Comparison of ENCODE assay signal across 1 cellular context in genomic region chrX:65601126-65601525, GRCh38.
TF ChIP-seq lines count a peak whose summit lies in the region.

No MANE protein-coding gene starts in this region.

TF ChIP-seq in GM23338, 12 proteins besides CTCF, POLR2A, EP300 and RAD21:
- TF ChIP-seq JUNB (IDR thresholded peaks at IDR 0.05; ENCODE audit: unreplicated experiment) (no peak), REST (IDR thresholded peaks at IDR 0.05; ENCODE audit: unreplicated experiment) (no peak), EZH2 (IDR thresholded peaks at IDR 0.05; ENCODE audit: low read depth, unreplicated experiment) (no peak), CREB1 (CRISPR knock-in tag; IDR thresholded peaks at IDR 0.05; ENCODE audit: low read depth) (no peak), EZH2phosphoT487 (IDR thresholded peaks at IDR 0.05; ENCODE audit: unreplicated experiment) (no peak), ZNF462 (CRISPR knock-in tag; IDR thresholded peaks at IDR 0.05) (no peak), STAT1 (IDR thresholded peaks at IDR 0.05; ENCODE audit: unreplicated experiment) (no peak), ZNF331 (CRISPR knock-in tag; IDR thresholded peaks at IDR 0.05; ENCODE audit: low read depth) (no peak), ZNF114 (CRISPR knock-in tag; IDR thresholded peaks at IDR 0.05) (no peak), ETS1 (IDR thresholded peaks at IDR 0.05) (no peak), NANOG (IDR thresholded peaks at IDR 0.05; ENCODE audit: borderline replicate concordance) (no peak), POLR2AphosphoS5 (IDR thresholded peaks at IDR 0.05; ENCODE audit: low read depth) (no peak)
TF ChIP-seq in GM23338: peak in this region for 0.
